Comparison of ENCODE assay signal across 8 cellular contexts in the genomic region with DNA sequence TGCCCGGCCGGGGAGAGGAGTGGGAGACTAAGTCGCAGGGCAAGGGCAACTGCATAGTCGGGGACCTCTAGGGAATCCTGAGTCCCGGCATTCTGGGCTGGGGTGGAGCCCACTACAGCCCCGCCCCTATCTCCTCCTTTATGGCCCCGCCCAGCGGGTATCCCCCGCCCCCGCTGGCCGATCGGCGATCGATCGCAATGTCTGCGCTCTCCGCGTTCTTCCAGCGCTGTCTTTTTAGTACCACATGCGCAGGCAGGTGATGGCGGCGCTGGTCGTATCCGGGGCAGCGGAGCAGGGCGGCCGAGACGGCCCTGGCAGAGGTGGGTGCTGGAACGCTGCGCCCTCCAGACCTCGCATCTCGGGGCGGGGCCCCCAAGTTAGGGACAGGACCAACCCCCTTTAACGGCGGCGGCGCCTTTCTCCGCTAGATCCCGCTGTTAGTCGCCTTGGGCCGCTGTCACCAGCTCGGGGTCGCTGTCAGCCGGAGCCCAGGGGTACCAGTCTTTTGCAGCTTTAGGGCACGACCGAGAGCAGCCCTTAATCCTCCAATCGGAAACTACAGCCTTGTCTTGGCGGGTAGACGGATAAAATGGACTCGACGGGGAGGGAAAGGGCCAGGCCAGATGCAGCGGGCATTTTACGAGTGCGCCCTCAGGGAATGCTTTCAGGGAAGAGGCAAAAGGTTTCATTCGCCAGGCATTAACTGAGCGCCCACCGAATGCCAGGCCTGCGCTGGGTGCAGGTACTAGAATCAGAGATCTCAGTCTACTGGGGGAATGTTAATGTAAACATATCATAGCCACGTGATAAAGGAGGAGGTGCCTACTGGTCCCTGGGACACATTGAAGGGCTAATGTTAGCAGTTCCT. TPM values are rescaled to one million over a fixed set of nuclear protein-coding genes. Genes with fewer than 3 reads are reported as not detected.
DNase-seq lines count a peak whose midpoint lies in the region; TF ChIP-seq lines count a peak whose summit lies in the region.

A gene (plus strand): TSS at position 243 of the 868 bp plus-strand sequence. CDS start 17 bp downstream, at position 260.

- H3K4me3 Mint-ChIP-seq in activated naive CD8-positive, alpha-beta T cell, result peak within 1 kb of the TSS; percentile 98
- H3K4me3 Mint-ChIP-seq in glutamatergic neuron (ENCODE audit: unreplicated experiment), result peak within 1 kb of the TSS; percentile 93
- H3K4me3 Mint-ChIP-seq in osteocyte (ENCODE audit: unreplicated experiment), result peak within 1 kb of the TSS; percentile 93

- no peaks in the 10 kb centered on the region for H3K9me3 ChIP-seq in thymus (ENCODE audit: control insufficient read depth)

- H3K9me3 Mint-ChIP-seq in activated naive CD8-positive, alpha-beta T cell (ENCODE audit: low read depth), result no peaks in the 10 kb centered on the region
- H3K9me3 Mint-ChIP-seq in glutamatergic neuron (ENCODE audit: unreplicated experiment) (peaks cover 4% of the 10 kb centered on the region), osteocyte (ENCODE audit: unreplicated experiment) (no peaks in the 10 kb centered on the region)

- peaks cover 33% of the 10 kb centered on the region for H3K27me3 ChIP-seq in thymus (ENCODE audit: control insufficient read depth, insufficient read depth)

- H3K27ac ChIP-seq in thymus (ENCODE audit: low read depth), result no peak within 1 kb of the TSS

- TF ChIP-seq CTCF in glutamatergic neuron (IDR thresholded peaks at IDR 0.05; ENCODE audit: partially characterized antibody, unreplicated experiment), result no peak
- TF ChIP-seq CTCF in osteocyte (IDR thresholded peaks at IDR 0.05), result no peak

- peaks cover 4% of the 10 kb centered on the region for H3K4me1 ChIP-seq in thymus (ENCODE audit: control insufficient read depth, insufficient read depth, low read length)

- peak within 1 kb of the TSS; percentile 64 for H3K4me3 ChIP-seq in thymus (ENCODE audit: low read length)

- H3K4me1 Mint-ChIP-seq in activated naive CD8-positive, alpha-beta T cell (ENCODE audit: low read depth), result peaks cover 28% of the 10 kb centered on the region
- H3K4me1 Mint-ChIP-seq in glutamatergic neuron (ENCODE audit: low read depth, unreplicated experiment), result peaks cover 15% of the 10 kb centered on the region
- peaks cover 23% of the 10 kb centered on the region for H3K4me1 Mint-ChIP-seq in osteocyte (ENCODE audit: unreplicated experiment)

- peaks cover 2% of the 10 kb centered on the region for H3K36me3 Mint-ChIP-seq in activated naive CD8-positive, alpha-beta T cell
- no peaks in the 10 kb centered on the region for H3K36me3 Mint-ChIP-seq in glutamatergic neuron (ENCODE audit: unreplicated experiment)
- peaks cover 3% of the 10 kb centered on the region for H3K36me3 Mint-ChIP-seq in osteocyte (ENCODE audit: unreplicated experiment)

- peak within 1 kb of the TSS; percentile 93 for H3K27ac Mint-ChIP-seq in activated naive CD8-positive, alpha-beta T cell
- peak within 1 kb of the TSS; percentile 72 for H3K27ac Mint-ChIP-seq in glutamatergic neuron (ENCODE audit: unreplicated experiment)
- peak within 1 kb of the TSS; percentile 84 for H3K27ac Mint-ChIP-seq in osteocyte (ENCODE audit: unreplicated experiment)

- H3K36me3 ChIP-seq in thymus (ENCODE audit: control insufficient read depth, insufficient read depth), result no peaks in the 10 kb centered on the region

- peak; percentile 90 for DNase-seq in ELF-1 (ENCODE audit: low read depth, low spot score)
- DNase-seq in HCEC 1CT, result peak; percentile 89
- DNase-seq in NCI-H1092 (lab: John Stamatoyannopoulos, UW), result peak; percentile 72
- peak; percentile 65 for DNase-seq in SKM-1 treated with dmso at 0.1 percent for 144 hours (lab: John Stamatoyannopoulos, UW; ENCODE audit: unreplicated experiment)
- DNase-seq in glutamatergic neuron, result peak; percentile 92
- peak; percentile 93 for DNase-seq in osteocyte (ENCODE audit: extremely low spot score, unreplicated experiment)

- WGBS in thymus, result 2% methylated on average over 59 of the region's 59 CpGs

- H3K27me3 Mint-ChIP-seq in activated naive CD8-positive, alpha-beta T cell, result peaks cover 6% of the 10 kb centered on the region
- H3K27me3 Mint-ChIP-seq in glutamatergic neuron (ENCODE audit: unreplicated experiment), result peaks cover 9% of the 10 kb centered on the region
- H3K27me3 Mint-ChIP-seq in osteocyte (ENCODE audit: unreplicated experiment), result peaks cover 5% of the 10 kb centered on the region

RNA-seq across cellular contexts. Expression of the gene that starts here (rescaled TPM):
- 36.4 TPM for total RNA-seq in glutamatergic neuron (ENCODE audit: unreplicated experiment)
- 57.3 and 59.0 TPM in 2 replicates for total RNA-seq in osteocyte
- 26.4 TPM for polyA plus RNA-seq in thymus
